20 cellular contexts compared by ENCODE assay signal in the genomic region with DNA sequence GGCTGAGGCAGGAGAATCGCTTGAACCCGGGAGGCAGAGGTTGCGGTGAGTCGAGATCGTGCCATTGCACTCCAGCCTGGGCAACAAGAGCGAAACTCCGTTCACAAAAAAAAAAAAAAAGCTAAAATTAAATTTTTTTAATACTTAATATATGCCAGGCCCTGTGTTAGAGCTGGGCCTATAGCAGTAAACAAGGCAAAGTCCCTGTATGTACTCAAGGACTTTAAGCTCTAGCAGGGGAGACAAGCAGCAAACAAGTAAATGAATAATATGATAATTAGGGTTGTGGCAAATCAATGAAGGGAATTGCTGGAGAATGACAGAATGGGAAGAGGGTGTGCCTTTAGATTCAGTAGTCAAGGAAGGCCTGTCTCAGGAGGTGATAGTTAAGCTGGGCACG. TPM values are rescaled to one million over a fixed set of nuclear protein-coding genes. Genes with fewer than 3 reads are reported as not detected.
DNase-seq lines count a peak whose midpoint lies in the region; ATAC-seq, FAIRE-seq and TF ChIP-seq lines count a peak whose summit lies in the region.
"Had no signal": no experiment of that assay in that cellular context is flagged by ENCODE, and none has a peak within 500 bp of the region (broad histone marks: within the 10 kb centered on the region; RNA-seq: fewer than 3 reads in every experiment).

No MANE protein-coding gene starts in this region.

- no peak for ATAC-seq in GM23338
- ATAC-seq in omental fat pad (ENCODE audit: low FRiP score), result no peak
- ATAC-seq in GM21423 (IDR thresholded peaks at IDR 0.05; ENCODE audit: unreplicated experiment), result no peak

- no peaks in the 10 kb centered on the region for H3K9me3 ChIP-seq in liver (ENCODE audit: control insufficient read depth in 4 of 4, low read length in 3 of 4)
- H3K9me3 ChIP-seq: HAP-1 had no signal

- H3K36me3 Mint-ChIP-seq in GM23338 (ENCODE audit: low read depth) (no peaks in the 10 kb centered on the region), endothelial cell (ENCODE audit: low read depth, unreplicated experiment) (no peaks in the 10 kb centered on the region), neural crest cell (ENCODE audit: low read depth) (no peaks in the 10 kb centered on the region)
- H3K36me3 Mint-ChIP-seq: CD14-positive monocyte; CD4-positive, alpha-beta memory T cell had no signal

- H3K9me3 Mint-ChIP-seq in GM23338 (no peaks in the 10 kb centered on the region), endothelial cell (ENCODE audit: unreplicated experiment) (no peaks in the 10 kb centered on the region), neural crest cell (no peaks in the 10 kb centered on the region)

- H3K27me3 ChIP-seq in GM23338 (ENCODE audit: insufficient read depth) (no peaks in the 10 kb centered on the region), liver (ENCODE audit: control insufficient read depth in 4 of 4, insufficient read depth in 4 of 4, low read length in 3 of 4) (no peaks in the 10 kb centered on the region)
- H3K27me3 ChIP-seq: BLaER1 had no signal

- H3K27ac Mint-ChIP-seq in GM23338 (no peak overlapping the region; the same call in 1 of the 2 replicates), endothelial cell (ENCODE audit: unreplicated experiment) (peak overlapping the region; percentile 2), neural crest cell (ENCODE audit: unreplicated experiment) (peak overlapping the region; percentile 9)
- H3K27ac Mint-ChIP-seq: IgD-negative memory B cell had no signal

- H3K4me1 Mint-ChIP-seq in GM23338 (peaks cover 38% of the 10 kb centered on the region), endothelial cell (ENCODE audit: unreplicated experiment) (peaks cover 15% of the 10 kb centered on the region), neural crest cell (peaks cover 9% of the 10 kb centered on the region)
- H3K4me1 Mint-ChIP-seq: CD4-positive, alpha-beta memory T cell had no signal

- peaks cover 15% of the 10 kb centered on the region for H3K27me3 Mint-ChIP-seq in GM23338 (ENCODE audit: insufficient read depth, low read depth, poor library complexity)
- H3K27me3 Mint-ChIP-seq in endothelial cell (ENCODE audit: unreplicated experiment), result peaks cover 4% of the 10 kb centered on the region
- no peaks in the 10 kb centered on the region for H3K27me3 Mint-ChIP-seq in neural crest cell (ENCODE audit: low read depth)
- H3K27me3 Mint-ChIP-seq: CD4-positive, alpha-beta memory T cell; IgD-negative memory B cell had no signal

- DNase-seq in GM23338 (ENCODE audit: low spot score) (no peak), endothelial cell (ENCODE audit: low spot score) (no peak), neural crest cell (ENCODE audit: low read depth, low spot score) (no peak), omental fat pad (ENCODE audit: low spot score) (no peak), GM19239 (ENCODE audit: insufficient read length, low spot score) (no peak), mesenteric fat pad (ENCODE audit: low spot score) (no peak)
- DNase-seq: 8988T; CD4-positive, alpha-beta memory T cell; DMS153; DMS79; GDM1 had no signal

- no peaks in the 10 kb centered on the region for H4K20me1 ChIP-seq in GM23338 (replicated peaks; ENCODE audit: insufficient read depth)
- H4K20me1 ChIP-seq: BLaER1 had no signal

- peak overlapping the region; percentile 83 for H2AFZ ChIP-seq in GM23338

- H3K36me3 ChIP-seq in GM23338 (ENCODE audit: insufficient read depth) (no peaks in the 10 kb centered on the region), liver (ENCODE audit: control insufficient read depth in 4 of 4, insufficient read depth in 3 of 4, low read depth in 1 of 4, low read length in 3 of 4) (no peaks in the 10 kb centered on the region)
- H3K36me3 ChIP-seq: BLaER1, HAP-1 had no signal

- peak overlapping the region in 1 of 2 donors; percentile 67 for H3K9ac ChIP-seq in liver (ENCODE audit: low read depth in 1 of 2, low read length in 2 of 2)
- H3K9ac ChIP-seq: BLaER1 had no signal

- H3K4me3 Mint-ChIP-seq in GM23338 (peak overlapping the region; percentile 28; the same call in 1 of the 3 replicates), endothelial cell (ENCODE audit: unreplicated experiment) (no peak overlapping the region), neural crest cell (no peak overlapping the region)
- H3K4me3 Mint-ChIP-seq: CD14-positive monocyte, IgD-negative memory B cell had no signal

- H3K4me2 ChIP-seq in GM23338, result no peak overlapping the region
- H3K4me2 ChIP-seq: BLaER1 had no signal

- no peaks in the 10 kb centered on the region for H3K79me2 ChIP-seq in GM23338 (replicated peaks; ENCODE audit: insufficient read depth)

- H3F3A ChIP-seq in GM23338 (replicated peaks; ENCODE audit: low read depth), result no peaks in the 10 kb centered on the region

- no peaks in the 10 kb centered on the region; the same call in 1 of the 2 replicates for H3K9me2 ChIP-seq in GM23338 (ENCODE audit: insufficient read depth)

- 87% methylated on average over 8 of the region's 8 CpGs for WGBS in liver

- TF ChIP-seq CTCF in GM23338 (conservative IDR thresholded peaks at IDR 0.05; ENCODE audit: low read depth in 2 of 2), result no peak
- TF ChIP-seq CTCF in endothelial cell (IDR thresholded peaks at IDR 0.05; ENCODE audit: unreplicated experiment), result no peak
- no peak for TF ChIP-seq CTCF in liver (IDR thresholded peaks at IDR 0.05; ENCODE audit: low read depth, low read length, missing input control)
- TF ChIP-seq CTCF in neural crest cell (conservative IDR thresholded peaks at IDR 0.05), result no peak
- TF ChIP-seq CTCF in omental fat pad (IDR thresholded peaks at IDR 0.05), result no peak

- no peak overlapping the region for H3K27ac ChIP-seq in GM23338 (ENCODE audit: low read depth)
- H3K27ac ChIP-seq in liver (ENCODE audit: low read depth in 1 of 2, low read length in 2 of 2), result peak overlapping the region; percentile 66 to 68
- H3K27ac ChIP-seq: BLaER1, HL-60 had no signal

- H3K4me3 ChIP-seq in GM23338 (no peak overlapping the region), liver (ENCODE audit: low read depth in 1 of 3, low read length in 3 of 3) (no peak overlapping the region)
- H3K4me3 ChIP-seq: BLaER1, HAP-1 had no signal

- H3K4me1 ChIP-seq in GM23338 (ENCODE audit: insufficient read depth), result peaks cover 14% of the 10 kb centered on the region
- peaks cover 0 to 10% (median 5%) of the 10 kb centered on the region in 4 donors for H3K4me1 ChIP-seq in liver (ENCODE audit: control insufficient read depth in 4 of 4, insufficient read depth in 4 of 4, low read length in 3 of 4)
- H3K4me1 ChIP-seq: BLaER1 had no signal

- TF ChIP-seq RAD21 in liver (IDR thresholded peaks at IDR 0.05), result no peak

- FAIRE-seq in GM19239 (lab: Jason Lieb, UNC), result no peak
- FAIRE-seq: GM12892, GM18507 had no signal

TF ChIP-seq in GM23338, 12 proteins besides CTCF, POLR2A, EP300 and RAD21 (continues in another document):
- no peak for TF ChIP-seq NANOG (IDR thresholded peaks at IDR 0.05; ENCODE audit: borderline replicate concordance)

TF ChIP-seq in liver, 16 proteins besides CTCF, POLR2A, EP300 and RAD21:
- no peak for TF ChIP-seq JUND (IDR thresholded peaks at IDR 0.05)
- TF ChIP-seq NR2F2 (IDR thresholded peaks at IDR 0.05), result no peak
- TF ChIP-seq, protein P1, sequence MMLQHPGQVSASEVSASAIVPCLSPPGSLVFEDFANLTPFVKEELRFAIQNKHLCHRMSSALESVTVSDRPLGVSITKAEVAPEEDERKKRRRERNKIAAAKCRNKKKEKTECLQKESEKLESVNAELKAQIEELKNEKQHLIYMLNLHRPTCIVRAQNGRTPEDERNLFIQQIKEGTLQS (IDR thresholded peaks at IDR 0.05), result no peak
- no peak for TF ChIP-seq TAF1 (conservative IDR thresholded peaks at IDR 0.05)
- no peak for TF ChIP-seq FOXA2 (IDR thresholded peaks at IDR 0.05)
- TF ChIP-seq EGR1 (IDR thresholded peaks at IDR 0.05; ENCODE audit: low read depth in 2 of 2), result no peak
- TF ChIP-seq SP1 (IDR thresholded peaks at IDR 0.05), result no peak
- TF ChIP-seq GABPA (IDR thresholded peaks at IDR 0.05 in 1 of 2, conservative IDR thresholded peaks at IDR 0.05 in 1 of 2), result no peak
- no peak for TF ChIP-seq YY1 (IDR thresholded peaks at IDR 0.05)
- no peak for TF ChIP-seq FOXA1 (IDR thresholded peaks at IDR 0.05)

RNA-seq across cellular contexts. Expression of gene RAF1, which starts 6.4 kb away (rescaled TPM):
- 123 and 135 TPM in 2 replicates for total RNA-seq in GM23338 (2014; rRNA removed; shearing (Covaris generic))
- 35.6 and 39.5 TPM in 2 replicates for polyA plus RNA-seq in GM23338 (2016; fragmentation: Nextera tagmentation; extraction: Ambion mirVana)
- total RNA-seq in endothelial cell (ENCODE audit: unreplicated experiment), result 96.8 TPM
- total RNA-seq in liver, result 10 to 100 TPM; 74.2 to 92.3 TPM
- 10 to 100 TPM; 44.3 to 52.3 TPM for polyA plus RNA-seq in liver
- total RNA-seq in neural crest cell, result 123 and 124 TPM in 2 replicates
- 100 to 1,000 TPM in 2 of 4 donors, 10 to 100 TPM in 2; 83.4 to 120 (median 106) TPM for total RNA-seq in omental fat pad
- total RNA-seq in mesenteric fat pad, result 92.1 TPM
